21 cellular contexts compared by ENCODE assay signal in the genomic region with DNA sequence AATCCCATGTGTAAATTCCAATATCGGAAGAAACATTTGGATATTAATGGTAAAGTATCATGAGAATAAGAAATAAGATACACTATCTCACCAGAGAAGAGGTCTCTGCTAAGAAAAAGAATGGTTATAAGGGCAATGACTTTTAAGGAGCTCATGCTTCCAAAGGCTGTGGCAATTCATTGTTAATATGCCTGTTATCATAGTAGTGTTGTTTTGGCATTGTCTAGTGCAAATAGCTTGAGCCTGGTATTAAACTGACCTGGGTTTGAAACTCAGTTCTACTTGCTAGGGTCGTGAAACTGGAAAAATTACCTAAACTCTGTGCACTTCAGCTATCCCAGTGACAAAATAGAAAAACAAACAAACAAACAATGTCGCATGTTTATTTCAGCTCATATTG. TPM values are rescaled to one million over a fixed set of nuclear protein-coding genes. Genes with fewer than 3 reads are reported as not detected.
A peak's percentile ranks its signal among the peaks of the same experiment; 100 is the strongest.
DNase-seq lines count a peak whose midpoint lies in the region; ATAC-seq, FAIRE-seq and TF ChIP-seq lines count a peak whose summit lies in the region.
"Had no signal": no experiment of that assay in that cellular context is flagged by ENCODE, and none has a peak within 500 bp of the region (broad histone marks: within the 10 kb centered on the region; RNA-seq: fewer than 3 reads in every experiment).

No MANE protein-coding gene starts in this region.

- H3K27me3 ChIP-seq in K562 (ENCODE audit: control insufficient read depth in 2 of 2, insufficient read depth in 2 of 2, low read length in 2 of 2) (no peaks in the 10 kb centered on the region; a peak in 1 of 5 replicates), neural progenitor cell (no peaks in the 10 kb centered on the region), adrenal gland (no peaks in the 10 kb centered on the region)
- H3K27me3 ChIP-seq: BE2C had no signal

- H3K9me3 Mint-ChIP-seq in neural progenitor cell (no peaks in the 10 kb centered on the region), Calu3 (ENCODE audit: low read depth, unreplicated experiment) (no peaks in the 10 kb centered on the region)
- H3K9me3 Mint-ChIP-seq: CD4-positive, CD25-positive, alpha-beta regulatory T cell; CD8-positive, alpha-beta memory T cell had no signal

- no peaks in the 10 kb centered on the region for H3K79me2 ChIP-seq in K562 (ENCODE audit: control insufficient read depth, insufficient read depth, low read length)
- no peaks in the 10 kb centered on the region for H3K79me2 ChIP-seq in neural progenitor cell (ENCODE audit: low read depth)

- no peak for DNase-seq in left ventricle myocardium superior
- DNase-seq in Right ventricle myocardium inferior (ENCODE audit: missing footprints): no peak
- no peak for DNase-seq in K562 (ENCODE audit: extremely low read depth in 1 of 4, low spot score in 3 of 4)
- DNase-seq in neural progenitor cell (ENCODE audit: low spot score): no peak
- DNase-seq in adrenal gland: no peak
- DNase-seq in Calu3: no peak
- DNase-seq: ACHN; BE2C; C1 segment of cervical spinal cord; CD4-positive, CD25-positive, alpha-beta regulatory T cell; CD8-positive, alpha-beta memory T cell; COR-L47; DMS79 treated with DMSO at 0.1 percent for 48 hours; GF-D8; GM23248 had no signal

- H3K9me1 ChIP-seq in K562 (ENCODE audit: control insufficient read depth, insufficient read depth, low read length): no peaks in the 10 kb centered on the region

- POLR2A ChIA-PET in K562 (lab: Yijun Ruan, JAX): interaction anchor here (0.9 kb wide), 1 partner anchor 130 kb away, joined by 3 read pairs; no protein-coding TSS in a partner anchor

- H3K36me3 ChIP-seq in K562 (ENCODE audit: control insufficient read depth, insufficient read depth, low read length) (no peaks in the 10 kb centered on the region), neural progenitor cell (no peaks in the 10 kb centered on the region), adrenal gland (replicated peaks in 1 of 2) (no peaks in the 10 kb centered on the region)
- H3K36me3 ChIP-seq: BE2C, HAP-1 had no signal

- H3K4me1 Mint-ChIP-seq in neural progenitor cell: peaks cover 3% of the 10 kb centered on the region
- H3K4me1 Mint-ChIP-seq in Calu3 (ENCODE audit: low read depth, unreplicated experiment): peaks cover 8% of the 10 kb centered on the region

- CTCF ChIA-PET in K562 (lab: Yijun Ruan, JAX; ENCODE audit: low intra/inter-chr PET ratio): interaction anchor here (1.6 kb wide), 1 partner anchor 57 kb away, joined by 6 read pairs; no protein-coding TSS in a partner anchor
- CTCF ChIA-PET in Calu3 (lab: Charles Lee): interaction anchor here (0.6 kb wide), 1 partner anchor 114 kb away, joined by 3 read pairs; no protein-coding TSS in a partner anchor

- no peaks in the 10 kb centered on the region for H4K20me1 ChIP-seq in K562 (replicated peaks; ENCODE audit: control insufficient read depth, insufficient read depth, low read length)
- no peaks in the 10 kb centered on the region for H4K20me1 ChIP-seq in neural progenitor cell (ENCODE audit: low read depth)

- no peak for TF ChIP-seq EP300 in K562 (IDR thresholded peaks at IDR 0.05; ENCODE audit: low read length)

- H3K9ac ChIP-seq in K562 (ENCODE audit: insufficient read depth in 1 of 2, low read depth in 2 of 2, low read length in 2 of 2) (no peak overlapping the region; a peak in 1 of 4 replicates), neural progenitor cell (no peak overlapping the region)
- H3K9ac ChIP-seq: GM23248 had no signal

- H3K4me3 ChIP-seq in K562 (no peak overlapping the region), neural progenitor cell (no peak overlapping the region), adrenal gland (no peak overlapping the region)
- H3K4me3 ChIP-seq: GM23248, HAP-1 had no signal

- ATAC-seq in left ventricle myocardium superior: peak; percentile 14
- no peak for ATAC-seq in Right ventricle myocardium inferior
- ATAC-seq in K562: no peak
- ATAC-seq in GM19395 (IDR thresholded peaks at IDR 0.05; ENCODE audit: unreplicated experiment): no peak

- H3K4me1 ChIP-seq in K562 (replicated peaks in 1 of 2; ENCODE audit: control insufficient read depth in 2 of 2, insufficient read depth in 2 of 2, low read length in 2 of 2): peaks cover 1 to 3% of the 10 kb centered on the region in 2 experiments; a peak in 2 of 5 replicates
- peaks cover 13% of the 10 kb centered on the region for H3K4me1 ChIP-seq in neural progenitor cell
- no peaks in the 10 kb centered on the region for H3K4me1 ChIP-seq in adrenal gland (replicated peaks in 1 of 2)
- H3K4me1 ChIP-seq: HAP-1 had no signal

- no peaks in the 10 kb centered on the region for H3K9me3 ChIP-seq in K562 (replicated peaks; ENCODE audit: control insufficient read depth, insufficient read depth, low read depth, low read length)
- H3K9me3 ChIP-seq in neural progenitor cell (ENCODE audit: low read depth): no peaks in the 10 kb centered on the region
- no peaks in the 10 kb centered on the region for H3K9me3 ChIP-seq in adrenal gland (replicated peaks in 1 of 3)
- H3K9me3 ChIP-seq: BE2C, HAP-1 had no signal

- H3K27ac Mint-ChIP-seq in neural progenitor cell: no peak overlapping the region
- H3K27ac Mint-ChIP-seq in Calu3 (ENCODE audit: unreplicated experiment): no peak overlapping the region
- H3K27ac Mint-ChIP-seq: CD4-positive, CD25-positive, alpha-beta regulatory T cell; IgD-negative memory B cell had no signal

- BruUV-seq in K562 (replicated peaks; lab: Mats Ljungman, UMichigan) (no TSS peak), Calu3 (replicated peaks; lab: Mats Ljungman, UMichigan) (no TSS peak)

- no peak for TF ChIP-seq RAD21 in K562 (CRISPR knock-in tag; conservative IDR thresholded peaks at IDR 0.05 in 1 of 2, IDR thresholded peaks at IDR 0.05 in 1 of 2)

- no peak for TF ChIP-seq CTCF in K562 (IDR thresholded peaks at IDR 0.05 in 2 of 3, conservative IDR thresholded peaks at IDR 0.05 in 1 of 3; ENCODE audit: insufficient read depth in 2 of 3, low read depth in 1 of 3, low read length in 3 of 3)
- TF ChIP-seq CTCF in neural progenitor cell (IDR thresholded peaks at IDR 0.05): no peak
- no peak for TF ChIP-seq CTCF in adrenal gland (IDR thresholded peaks at IDR 0.05)
- no peak for TF ChIP-seq CTCF in Calu3 (IDR thresholded peaks at IDR 0.05; ENCODE audit: unreplicated experiment)

- no peak overlapping the region for H3K4me2 ChIP-seq in K562 (ENCODE audit: insufficient read depth, low read length)
- H3K4me2 ChIP-seq in neural progenitor cell: peak overlapping the region; percentile 49

- intact Hi-C loops in left ventricle myocardium superior (cut with micrococcal nuclease) (loop anchor here (5.0 kb wide), 1 partner anchor 398 kb away; no protein-coding TSS in a partner anchor), Right ventricle myocardium inferior (cut with DNase I) (loop anchor here (5.0 to 10.0 kb wide), 2 partner anchors 61 to 398 kb away; no protein-coding TSS in a partner anchor), K562 (cut with micrococcal nuclease) (loop anchor here (1.0 to 5.0 kb wide), 3 partner anchors 57 to 262 kb away; no protein-coding TSS in a partner anchor), adrenal gland (cut with DNase I) (no loop called here), Calu3 (cut with micrococcal nuclease; ENCODE audit: unreplicated experiment) (loop anchor here (1.0 kb wide), 1 partner anchor 57 kb away; no protein-coding TSS in a partner anchor)

- H3K4me3 Mint-ChIP-seq in neural progenitor cell (no peak overlapping the region), Calu3 (ENCODE audit: low read depth, unreplicated experiment) (no peak overlapping the region)
- H3K4me3 Mint-ChIP-seq: CD4-positive, CD25-positive, alpha-beta regulatory T cell; CD8-positive, alpha-beta memory T cell; IgD-negative memory B cell had no signal

- no peak for TF ChIP-seq POLR2A in K562 (conservative IDR thresholded peaks at IDR 0.05)
- TF ChIP-seq POLR2A in adrenal gland (IDR thresholded peaks at IDR 0.05): no peak

- no peaks in the 10 kb centered on the region for H3F3A ChIP-seq in neural progenitor cell (ENCODE audit: low read depth)

- H3K27ac ChIP-seq in K562 (ENCODE audit: extremely low read depth, low read depth, low read length) (no peak overlapping the region), neural progenitor cell (no peak overlapping the region), adrenal gland (no peak overlapping the region)
- H3K27ac ChIP-seq: GM23248 had no signal

- H2AFZ ChIP-seq in K562 (ENCODE audit: low read depth, low read length) (peak overlapping the region; percentile 24; the same call in 1 of the 2 replicates), neural progenitor cell (replicated peaks) (no peak overlapping the region)
- H2AFZ ChIP-seq: GM23248 had no signal

- 56% methylated on average over 3 of the region's 3 CpGs for WGBS in K562 (ENCODE audit: insufficient coverage, low coverage, missing lambda C conversion rate)
- WGBS in adrenal gland, 4 donors: 74 to 87% (median 76%) methylated on average over 3 of the region's 3 CpGs

- H3K27me3 Mint-ChIP-seq in neural progenitor cell (ENCODE audit: insufficient read depth, low read depth) (peaks cover 3% of the 10 kb centered on the region), Calu3 (ENCODE audit: unreplicated experiment) (no peaks in the 10 kb centered on the region)

- no peak for FAIRE-seq in K562 (lab: Jason Lieb, UNC)
- FAIRE-seq: HepG2 had no signal

- in situ Hi-C loops in K562 (cut with MboI): no loop called here

- H3K36me3 Mint-ChIP-seq in neural progenitor cell (no peaks in the 10 kb centered on the region), Calu3 (ENCODE audit: insufficient read depth, unreplicated experiment) (no peaks in the 10 kb centered on the region)

RNA-seq across cellular contexts. Expression of a gene that starts 8.8 kb away (rescaled TPM):
- 3.5 TPM for total RNA-seq in left ventricle myocardium superior
- total RNA-seq in Right ventricle myocardium inferior: 3.1 TPM
- total RNA-seq in K562 (2011; cell fraction: chromatin; rRNA removed; ENCODE audit: low replicate concordance): not detected in 2 replicates
- total RNA-seq in K562 (2011; cell fraction: nucleolus; rRNA removed): not detected in 2 replicates
- total RNA-seq in K562 (2011; cell fraction: nucleoplasm; rRNA removed): not detected in 2 replicates
- total RNA-seq in K562 (2014; rRNA removed): not detected in 2 replicates
- 0.16 TPM in 1 of 2 replicates, not detected in the other for total RNA-seq in K562 (2014; rRNA removed; fragmentation: Illumina TruSeq; extraction: Trizol)
- total RNA-seq in K562 (2015; rRNA removed; fragmentation: Illumina TruSeq; extraction: Trizol): 0.36 and 0.53 TPM in 2 replicates
- total RNA-seq in K562 (2021): not detected in 2 replicates
- 0.07 TPM in 1 of 2 replicates, not detected in the other for polyA plus RNA-seq in K562 (2011; rRNA removed)
- polyA plus RNA-seq in K562 (2011; cell fraction: cytosol; rRNA removed): not detected in 2 replicates
- polyA plus RNA-seq in K562 (2011; cell fraction: nucleus; rRNA removed): not detected in 2 replicates
- 0.17 and 0.33 TPM in 2 replicates for polyA plus RNA-seq in K562 (2012)
- 0.19 TPM in 1 of 2 replicates, not detected in the other for polyA plus RNA-seq in K562 (2014; fragmentation: Illumina TruSeq; extraction: Trizol)
- under 1 TPM; 0.07 to 0.14 TPM for polyA plus RNA-seq in K562 (2014; fragmentation: Nextera tagmentation; extraction: Ambion mirVana)
- polyA plus RNA-seq in K562 (2014; rRNA removed): not detected in 2 replicates
- not detected in 2 replicates for polyA minus RNA-seq in K562 (2011; rRNA and poly(A)+ RNA removed)
- not detected in 2 replicates for polyA minus RNA-seq in K562 (2011; cell fraction: cytosol; rRNA and poly(A)+ RNA removed)
- polyA minus RNA-seq in K562 (2011; cell fraction: nucleus; rRNA and poly(A)+ RNA removed): not detected in 2 replicates
- not detected in 2 replicates for total RNA-seq in neural progenitor cell (ENCODE audit: low replicate concordance)
- 1 to 10 TPM in 4 of 8 donors, under 1 TPM in 4; 0.48 to 3.1 (median 1.2) TPM for total RNA-seq in adrenal gland
- polyA plus RNA-seq in adrenal gland: 1 to 10 TPM; 1.1 to 1.4 (median 1.2) TPM
- total RNA-seq in Calu3 (2022): not detected in 2 replicates
- total RNA-seq: A172, GM23248, H4, HepG2 had no signal
- polyA plus RNA-seq: CD8-positive, alpha-beta memory T cell; GM23248; HepG2; IgD-negative memory B cell had no signal

Comparison
In these comparisons a context has a peak if more than half of its experiments do, and no peak if none do; other contexts are left out.
1. intact Hi-C loops: an anchor here in left ventricle myocardium superior (5.0 kb wide), Right ventricle myocardium inferior (5.0 to 10.0 kb wide), K562 (1.0 to 5.0 kb wide) and Calu3 (1.0 kb wide); none called in adrenal gland.